8 cellular contexts compared by ENCODE assay signal in genomic region chr7:43764039-43764789, GRCh38. TPM values are rescaled to one million over a fixed set of nuclear protein-coding genes. Genes with fewer than 3 reads are reported as not detected.
A peak's percentile ranks its signal among the peaks of the same experiment; 100 is the strongest.
DNase-seq lines count a peak whose midpoint lies in the region; ATAC-seq, FAIRE-seq and TF ChIP-seq lines count a peak whose summit lies in the region.

No MANE protein-coding gene starts in this region.

- no peak for TF ChIP-seq POLR2A in tibial nerve (IDR thresholded peaks at IDR 0.05)

- peaks cover 42% of the 10 kb centered on the region for H3K4me1 Mint-ChIP-seq in activated naive CD4-positive, alpha-beta T cell treated with anti-CD3 and anti-CD28 coated beads, Interleukin-2, amount 50 U/mL, for 24 hours
- H3K4me1 Mint-ChIP-seq in effector memory CD8-positive, alpha-beta T cell (ENCODE audit: low read depth in 2 of 2): peaks cover 8 to 23% of the 10 kb centered on the region in 2 donors

- no peaks in the 10 kb centered on the region for H3K27me3 Mint-ChIP-seq in activated naive CD4-positive, alpha-beta T cell treated with anti-CD3 and anti-CD28 coated beads, Interleukin-2, amount 50 U/mL, for 24 hours
- no peaks in the 10 kb centered on the region for H3K27me3 Mint-ChIP-seq in effector memory CD8-positive, alpha-beta T cell

- peak; percentile 48 for FAIRE-seq in GM18507 (lab: Jason Lieb, UNC)

- WGBS in tibial nerve, 2 donors: 44 to 45% methylated on average over 10 of the region's 10 CpGs

- H3K27me3 ChIP-seq in tibial nerve (no peaks in the 10 kb centered on the region), dorsolateral prefrontal cortex (no peaks in the 10 kb centered on the region)

- ATAC-seq in HG03354 (IDR thresholded peaks at IDR 0.05; ENCODE audit: poor library complexity, severe bottlenecking, unreplicated experiment): peak; percentile 57
- no peak for ATAC-seq in effector memory CD8-positive, alpha-beta T cell (replicated peaks)

- peak overlapping the region; percentile 37 for H3K4me3 Mint-ChIP-seq in activated naive CD4-positive, alpha-beta T cell treated with anti-CD3 and anti-CD28 coated beads, Interleukin-2, amount 50 U/mL, for 24 hours
- H3K4me3 Mint-ChIP-seq in effector memory CD8-positive, alpha-beta T cell: no peak overlapping the region

- DNase-seq in GM18507 (ENCODE audit: extremely low spot score, insufficient read length, low read depth) (peak; percentile 14), mesenteric fat pad (ENCODE audit: low spot score) (peak; percentile 47), tibial nerve (ENCODE audit: low spot score in 2 of 2) (peak; percentile 41 to 44), dorsolateral prefrontal cortex (no peak), inferior parietal cortex (ENCODE audit: extremely low spot score) (no peak)
- DNase-seq in effector memory CD8-positive, alpha-beta T cell: no peak

- H3K4me1 ChIP-seq in tibial nerve: peaks cover 0 to 49% (median 6%) of the 10 kb centered on the region in 4 donors

- no peaks in the 10 kb centered on the region for H3K9me3 ChIP-seq in tibial nerve

- no peak for TF ChIP-seq CTCF in tibial nerve (IDR thresholded peaks at IDR 0.05)
- no peak for TF ChIP-seq CTCF in dorsolateral prefrontal cortex (IDR thresholded peaks at IDR 0.05 in 54 of 56, conservative IDR thresholded peaks at IDR 0.05 in 2 of 56; ENCODE audit: low read depth in 1 of 56, partially characterized antibody in 56 of 56)

- H3K4me3 ChIP-seq in tibial nerve (no peak overlapping the region), dorsolateral prefrontal cortex (no peak overlapping the region)

- no peaks in the 10 kb centered on the region for H3K36me3 Mint-ChIP-seq in activated naive CD4-positive, alpha-beta T cell treated with anti-CD3 and anti-CD28 coated beads, Interleukin-2, amount 50 U/mL, for 24 hours
- H3K36me3 Mint-ChIP-seq in effector memory CD8-positive, alpha-beta T cell (ENCODE audit: insufficient read depth): peaks cover 3% of the 10 kb centered on the region

- no peaks in the 10 kb centered on the region for H3K36me3 ChIP-seq in tibial nerve

- no peaks in the 10 kb centered on the region for H3K9me3 Mint-ChIP-seq in activated naive CD4-positive, alpha-beta T cell treated with anti-CD3 and anti-CD28 coated beads, Interleukin-2, amount 50 U/mL, for 24 hours
- no peaks in the 10 kb centered on the region for H3K9me3 Mint-ChIP-seq in effector memory CD8-positive, alpha-beta T cell

- intact Hi-C loops in dorsolateral prefrontal cortex (cut with DNase I): no loop called here

- H3K27ac Mint-ChIP-seq in activated naive CD4-positive, alpha-beta T cell treated with anti-CD3 and anti-CD28 coated beads, Interleukin-2, amount 50 U/mL, for 24 hours: peak overlapping the region; percentile 37
- peak overlapping the region in 1 of 2 donors; percentile 81 for H3K27ac Mint-ChIP-seq in effector memory CD8-positive, alpha-beta T cell

- peak overlapping the region in 3 of 4 donors; percentile 0 to 64 (median 58) for H3K27ac ChIP-seq in tibial nerve
- H3K27ac ChIP-seq in dorsolateral prefrontal cortex: no peak overlapping the region

- TF ChIP-seq EP300 in tibial nerve (IDR thresholded peaks at IDR 0.05): peak in 1 of 2 donors; percentile 17

RNA-seq across cellular contexts. Expression of gene BLVRA, which starts 5.7 kb away (rescaled TPM):
- total RNA-seq in mesenteric fat pad (82.4 TPM), tibial nerve (10 to 100 TPM; 32.2 to 70.5 (median 48.5) TPM), dorsolateral prefrontal cortex (10 to 100 TPM; 19.9 to 63.4 (median 43.2) TPM)

RNA-seq across cellular contexts. Expression of gene COA1, which starts 34.9 kb away (rescaled TPM):
- total RNA-seq in mesenteric fat pad: 42.9 TPM
- 10 to 100 TPM; 58.5 to 74.1 (median 64.7) TPM for total RNA-seq in tibial nerve
- 10 to 100 TPM; 52.0 to 94.0 (median 71.9) TPM for total RNA-seq in dorsolateral prefrontal cortex

Comparison
In these comparisons a context has a peak if more than half of its experiments do, and no peak if none do; other contexts are left out.
1. DNase-seq: peak in GM18507 (single experiment), mesenteric fat pad (single experiment) and tibial nerve (2 of 2); none in effector memory CD8-positive, alpha-beta T cell (0 of 3), dorsolateral prefrontal cortex (0 of 10) and inferior parietal cortex (single experiment).
2. H3K27ac ChIP-seq: peak in tibial nerve (3 of 4); none in dorsolateral prefrontal cortex (0 of 59).